Comparison of ENCODE assay signal across 8 cellular contexts in genomic region chr19:20661150-20661819, GRCh38. TPM values are rescaled to one million over a fixed set of nuclear protein-coding genes. Genes with fewer than 3 reads are reported as not detected.
DNase-seq lines count a peak whose midpoint lies in the region; ATAC-seq and TF ChIP-seq lines count a peak whose summit lies in the region.

ZNF626 (minus strand) TSS chr19:20661571; CDS start chr19:20661446, 125 bp downstream.

- DNase-seq in AG20443 (ENCODE audit: low spot score): peak; percentile 95
- DNase-seq in KG1 (lab: John Stamatoyannopoulos, UW): peak; percentile 95
- peak; percentile 97 for DNase-seq in WERI-Rb-1
- peak; percentile 97 to 98 for DNase-seq in breast epithelium (ENCODE audit: low spot score in 2 of 2)
- DNase-seq in sciatic nerve (ENCODE audit: low spot score): peak; percentile 98

- H3K9me3 ChIP-seq in WERI-Rb-1 (ENCODE audit: severe bottlenecking) (no peaks in the 10 kb centered on the region), breast epithelium (peaks cover 0 to 8% of the 10 kb centered on the region in 2 donors), iPS-15b (ENCODE audit: control insufficient read depth, insufficient read depth, low read length) (no peaks in the 10 kb centered on the region)

- H3K27me3 ChIP-seq in WERI-Rb-1 (ENCODE audit: insufficient read depth, low read depth, severe bottlenecking) (no peaks in the 10 kb centered on the region), breast epithelium (no peaks in the 10 kb centered on the region), iPS-15b (ENCODE audit: control insufficient read depth, insufficient read depth, low read length) (no peaks in the 10 kb centered on the region)

- ATAC-seq in GM19468 (IDR thresholded peaks at IDR 0.05; ENCODE audit: extremely low read depth, unreplicated experiment): peak; percentile 76
- ATAC-seq in sciatic nerve: peak; percentile 100
- ATAC-seq in HG03025 (IDR thresholded peaks at IDR 0.05; ENCODE audit: low FRiP score, unreplicated experiment): no peak

- peaks cover 35% of the 10 kb centered on the region for H3K36me3 ChIP-seq in WERI-Rb-1
- H3K36me3 ChIP-seq in breast epithelium: no peaks in the 10 kb centered on the region
- H3K36me3 ChIP-seq in iPS-15b (ENCODE audit: control insufficient read depth, insufficient read depth, low read length): peaks cover 3% of the 10 kb centered on the region

- intact Hi-C loops in breast epithelium (cut with DNase I; ENCODE audit: low total_unique reads) (loop anchor here (10.0 kb wide), 1 partner anchor 1846 kb away; no protein-coding TSS in a partner anchor), sciatic nerve (cut with DNase I) (no loop called here)

- H3K4me1 ChIP-seq in breast epithelium: peaks cover 0 to 3% of the 10 kb centered on the region in 2 donors
- no peaks in the 10 kb centered on the region for H3K4me1 ChIP-seq in iPS-15b (ENCODE audit: control insufficient read depth, insufficient read depth, low read length)

- no peak for TF ChIP-seq CTCF in WERI-Rb-1 (IDR thresholded peaks at IDR 0.05; ENCODE audit: low read depth, low read length)
- TF ChIP-seq CTCF in breast epithelium (IDR thresholded peaks at IDR 0.05): no peak

- peak within 1 kb of the TSS; percentile 94 for H3K9ac ChIP-seq in iPS-15b (ENCODE audit: low read depth, low read length)

- peak; percentile 79 for TF ChIP-seq POLR2A in breast epithelium (IDR thresholded peaks at IDR 0.05)

- H3K4me3 ChIP-seq in WERI-Rb-1 (ENCODE audit: low read depth, low read length) (peak within 1 kb of the TSS; percentile 96), breast epithelium (peak within 1 kb of the TSS; percentile 64 to 91 (median 77)), iPS-15b (ENCODE audit: low read depth, low read length) (peak within 1 kb of the TSS; percentile 96)

- H3K27ac ChIP-seq in WERI-Rb-1: peak within 1 kb of the TSS; percentile 91
- H3K27ac ChIP-seq in breast epithelium: peak within 1 kb of the TSS; percentile 90 to 91

RNA-seq across cellular contexts. Expression of gene ZNF626, which starts in this region (rescaled TPM):
- total RNA-seq in breast epithelium (10 to 100 TPM; 14.7 to 40.0 (median 21.0) TPM), sciatic nerve (19.7 TPM)
